ENCODE assay signal across 14 cellular contexts in the genomic region with DNA sequence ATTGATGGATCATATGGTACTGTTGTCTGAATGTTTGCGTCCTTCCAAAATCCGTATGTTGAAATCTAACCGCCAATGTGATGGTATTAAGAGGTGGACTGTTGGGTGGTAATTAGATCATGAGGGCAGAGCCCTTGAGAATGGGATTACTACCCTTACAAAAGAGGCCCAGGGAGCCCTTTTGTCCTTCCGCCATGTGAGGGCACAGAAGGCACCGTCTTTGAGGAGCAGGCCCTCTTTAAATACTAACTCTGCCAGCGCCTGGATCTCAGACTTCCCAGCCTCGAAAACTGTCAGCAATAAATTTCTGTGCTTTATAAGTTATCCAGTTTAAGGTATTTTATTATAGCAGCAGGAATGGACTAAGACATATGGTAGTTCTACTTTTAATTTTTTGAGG.
DNase-seq lines count a peak whose midpoint lies in the region; ATAC-seq and TF ChIP-seq lines count a peak whose summit lies in the region.
"Had no signal": no experiment of that assay in that cellular context is flagged by ENCODE, and none has a peak within 500 bp of the region (broad histone marks: within the 10 kb centered on the region; RNA-seq: fewer than 3 reads in every experiment).

No MANE protein-coding gene starts in this region.

- no peak for DNase-seq in activated CD4-positive, alpha-beta T cell treated with anti-CD3 and anti-CD28 coated beads, Interleukin-2, amount 10 ng/mL, durations not matched to agents 24 days and 14 days
- DNase-seq in activated CD4-positive, alpha-beta T cell treated with anti-CD3 and anti-CD28 coated beads, Interleukin-2, amount 10 ng/mL, durations not matched to agents 7 days and 5 days, result no peak
- no peak for DNase-seq in HFFc6
- no peak for DNase-seq in activated naive CD8-positive, alpha-beta T cell treated with anti-CD3 and anti-CD28 coated beads, Interleukin-2, amount 10 ng/mL, durations not matched to agents 7 days and 5 days
- no peak for DNase-seq in nephron progenitor cell
- DNase-seq in COR-L47 (lab: John Stamatoyannopoulos, UW), result no peak
- no peak for DNase-seq in NCI-H774 (lab: John Stamatoyannopoulos, UW)
- DNase-seq: 8988T; AML-193; CD8-positive, alpha-beta memory T cell; DMS53; GF-D8; HCEC 1CT had no signal

- TF ChIP-seq CTCF in HFFc6 (IDR thresholded peaks at IDR 0.05) (no peak), nephron progenitor cell (IDR thresholded peaks at IDR 0.05) (no peak)

- no peak for ATAC-seq in activated naive CD8-positive, alpha-beta T cell treated with anti-CD3 and anti-CD28 coated beads, Interleukin-2, amount 10 ng/mL, durations not matched to agents 7 days and 5 days (ENCODE audit: low read depth)
- no peak for ATAC-seq in activated CD4-positive, CD25-positive, alpha-beta regulatory T cell treated with anti-CD3 and anti-CD28 coated beads, Interleukin-2, amount 50 U/mL, for 24 hours

- no peaks in the 10 kb centered on the region for H3K9me3 Mint-ChIP-seq in activated CD4-positive, alpha-beta T cell treated with anti-CD3 and anti-CD28 coated beads, Interleukin-2, amount 10 ng/mL, durations not matched to agents 24 days and 14 days
- no peaks in the 10 kb centered on the region for H3K9me3 Mint-ChIP-seq in activated CD4-positive, alpha-beta T cell treated with anti-CD3 and anti-CD28 coated beads, Interleukin-2, amount 10 ng/mL, durations not matched to agents 7 days and 5 days
- no peaks in the 10 kb centered on the region; the same call in none of the 2 replicates for H3K9me3 Mint-ChIP-seq in HFFc6
- H3K9me3 Mint-ChIP-seq in activated naive CD8-positive, alpha-beta T cell treated with anti-CD3 and anti-CD28 coated beads, Interleukin-2, amount 10 ng/mL, durations not matched to agents 7 days and 5 days, result no peaks in the 10 kb centered on the region
- H3K9me3 Mint-ChIP-seq in nephron progenitor cell, result no peaks in the 10 kb centered on the region
- H3K9me3 Mint-ChIP-seq: CD8-positive, alpha-beta memory T cell had no signal

- CTCF ChIA-PET in activated CD4-positive, alpha-beta T cell treated with anti-CD3 and anti-CD28 coated beads, Interleukin-2, amount 10 ng/mL, durations not matched to agents 7 days and 5 days (lab: Charles Lee), result no interaction called here

- intact Hi-C loops in activated CD4-positive, alpha-beta T cell treated with anti-CD3 and anti-CD28 coated beads, Interleukin-2, amount 10 ng/mL, durations not matched to agents 24 days and 14 days (cut with micrococcal nuclease), result no loop called here

- POLR2A ChIA-PET in activated CD4-positive, alpha-beta T cell treated with anti-CD3 and anti-CD28 coated beads, Interleukin-2, amount 10 ng/mL, durations not matched to agents 7 days and 5 days (lab: Charles Lee), result no interaction called here
- POLR2A ChIA-PET in activated naive CD8-positive, alpha-beta T cell treated with anti-CD3 and anti-CD28 coated beads, Interleukin-2, amount 10 ng/mL, durations not matched to agents 7 days and 5 days (lab: Charles Lee), result no interaction called here

- H3K4me3 Mint-ChIP-seq in activated CD4-positive, alpha-beta T cell treated with anti-CD3 and anti-CD28 coated beads, Interleukin-2, amount 10 ng/mL, durations not matched to agents 24 days and 14 days, result no peak overlapping the region
- H3K4me3 Mint-ChIP-seq in activated CD4-positive, alpha-beta T cell treated with anti-CD3 and anti-CD28 coated beads, Interleukin-2, amount 10 ng/mL, durations not matched to agents 7 days and 5 days, result no peak overlapping the region
- H3K4me3 Mint-ChIP-seq in HFFc6 (no peak overlapping the region; the same call in 1 of the 2 replicates), nephron progenitor cell (no peak overlapping the region)
- H3K4me3 Mint-ChIP-seq in activated naive CD8-positive, alpha-beta T cell treated with anti-CD3 and anti-CD28 coated beads, Interleukin-2, amount 10 ng/mL, durations not matched to agents 7 days and 5 days, result no peak overlapping the region
- H3K4me3 Mint-ChIP-seq: CD8-positive, alpha-beta memory T cell had no signal

- H3K36me3 Mint-ChIP-seq in activated CD4-positive, alpha-beta T cell treated with anti-CD3 and anti-CD28 coated beads, Interleukin-2, amount 10 ng/mL, durations not matched to agents 24 days and 14 days (ENCODE audit: low read depth), result no peaks in the 10 kb centered on the region
- H3K36me3 Mint-ChIP-seq in activated CD4-positive, alpha-beta T cell treated with anti-CD3 and anti-CD28 coated beads, Interleukin-2, amount 10 ng/mL, durations not matched to agents 7 days and 5 days (ENCODE audit: low read depth), result no peaks in the 10 kb centered on the region
- H3K36me3 Mint-ChIP-seq in HFFc6 (ENCODE audit: low read depth) (peaks cover 71% of the 10 kb centered on the region), nephron progenitor cell (ENCODE audit: low read depth) (peaks cover 73% of the 10 kb centered on the region)
- H3K36me3 Mint-ChIP-seq in activated naive CD8-positive, alpha-beta T cell treated with anti-CD3 and anti-CD28 coated beads, Interleukin-2, amount 10 ng/mL, durations not matched to agents 7 days and 5 days, result peaks cover 6% of the 10 kb centered on the region
- H3K36me3 Mint-ChIP-seq: CD8-positive, alpha-beta memory T cell had no signal

- peaks cover 22% of the 10 kb centered on the region for H3K4me1 Mint-ChIP-seq in activated CD4-positive, alpha-beta T cell treated with anti-CD3 and anti-CD28 coated beads, Interleukin-2, amount 10 ng/mL, durations not matched to agents 24 days and 14 days
- H3K4me1 Mint-ChIP-seq in activated CD4-positive, alpha-beta T cell treated with anti-CD3 and anti-CD28 coated beads, Interleukin-2, amount 10 ng/mL, durations not matched to agents 7 days and 5 days, result peaks cover 28% of the 10 kb centered on the region
- H3K4me1 Mint-ChIP-seq in HFFc6 (ENCODE audit: low read depth) (peaks cover 78% of the 10 kb centered on the region), nephron progenitor cell (peaks cover 69% of the 10 kb centered on the region)
- H3K4me1 Mint-ChIP-seq in activated naive CD8-positive, alpha-beta T cell treated with anti-CD3 and anti-CD28 coated beads, Interleukin-2, amount 10 ng/mL, durations not matched to agents 7 days and 5 days, result peaks cover 33% of the 10 kb centered on the region
- H3K4me1 Mint-ChIP-seq: CD8-positive, alpha-beta memory T cell had no signal

- peak overlapping the region; percentile 30 for H3K27ac Mint-ChIP-seq in activated CD4-positive, alpha-beta T cell treated with anti-CD3 and anti-CD28 coated beads, Interleukin-2, amount 10 ng/mL, durations not matched to agents 24 days and 14 days
- H3K27ac Mint-ChIP-seq in activated CD4-positive, alpha-beta T cell treated with anti-CD3 and anti-CD28 coated beads, Interleukin-2, amount 10 ng/mL, durations not matched to agents 7 days and 5 days, result no peak overlapping the region
- peak overlapping the region; percentile 50; the same call in 1 of the 2 replicates for H3K27ac Mint-ChIP-seq in HFFc6
- peak overlapping the region; percentile 26 for H3K27ac Mint-ChIP-seq in activated naive CD8-positive, alpha-beta T cell treated with anti-CD3 and anti-CD28 coated beads, Interleukin-2, amount 10 ng/mL, durations not matched to agents 7 days and 5 days
- peak overlapping the region; percentile 44 for H3K27ac Mint-ChIP-seq in nephron progenitor cell
- H3K27ac Mint-ChIP-seq: CD8-positive, alpha-beta memory T cell had no signal

- H3K27me3 Mint-ChIP-seq in activated CD4-positive, alpha-beta T cell treated with anti-CD3 and anti-CD28 coated beads, Interleukin-2, amount 10 ng/mL, durations not matched to agents 24 days and 14 days, result no peaks in the 10 kb centered on the region
- no peaks in the 10 kb centered on the region for H3K27me3 Mint-ChIP-seq in activated CD4-positive, alpha-beta T cell treated with anti-CD3 and anti-CD28 coated beads, Interleukin-2, amount 10 ng/mL, durations not matched to agents 7 days and 5 days
- peaks cover 54% of the 10 kb centered on the region for H3K27me3 Mint-ChIP-seq in HFFc6 (ENCODE audit: insufficient read depth)
- no peaks in the 10 kb centered on the region for H3K27me3 Mint-ChIP-seq in activated naive CD8-positive, alpha-beta T cell treated with anti-CD3 and anti-CD28 coated beads, Interleukin-2, amount 10 ng/mL, durations not matched to agents 7 days and 5 days
- H3K27me3 Mint-ChIP-seq in nephron progenitor cell (ENCODE audit: low read depth, poor library complexity), result no peaks in the 10 kb centered on the region
- H3K27me3 Mint-ChIP-seq: CD8-positive, alpha-beta memory T cell had no signal
